In the genomic region with DNA sequence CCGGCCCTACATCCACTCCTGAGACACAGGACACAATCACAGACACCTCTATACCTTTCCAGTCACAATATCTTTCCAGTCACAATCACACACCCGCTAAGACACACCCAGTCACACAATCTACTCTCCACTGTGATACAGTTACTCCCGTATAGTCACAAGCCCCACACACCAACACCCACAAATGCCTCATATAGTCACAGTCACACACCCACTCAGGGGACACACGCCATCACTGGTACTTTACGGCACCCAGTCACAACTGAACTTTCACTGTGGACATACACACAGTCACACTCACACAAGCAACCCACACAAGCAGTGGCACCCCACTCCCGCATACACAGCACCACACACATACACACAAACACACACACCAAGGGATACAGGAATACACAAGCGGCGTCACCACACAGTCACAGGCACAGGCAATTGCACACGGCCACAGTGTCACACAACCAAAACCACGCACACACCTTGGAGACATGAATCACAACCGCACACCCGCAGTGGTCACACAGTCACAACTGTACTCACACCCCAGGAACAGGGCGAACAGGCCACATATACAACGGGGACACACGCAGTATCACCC, we compare ENCODE assay signal across 8 cellular contexts. TPM values are rescaled to one million over a fixed set of nuclear protein-coding genes. Genes with fewer than 3 reads are reported as not detected.
DNase-seq lines count a peak whose midpoint lies in the region; ATAC-seq and TF ChIP-seq lines count a peak whose summit lies in the region.

No MANE protein-coding gene starts in this region.

- no peaks in the 10 kb centered on the region for H3K27me3 Mint-ChIP-seq in CD8-positive, alpha-beta memory T cell
- H3K27me3 Mint-ChIP-seq in natural killer cell (ENCODE audit: low read depth in 2 of 2), result no peaks in the 10 kb centered on the region

- H3K4me3 ChIP-seq in CD8-positive, alpha-beta memory T cell (ENCODE audit: low read length), result peak overlapping the region; percentile 96
- peak overlapping the region; percentile 93 for H3K4me3 ChIP-seq in HUES64 (ENCODE audit: low read length)

- peaks cover 16 to 29% (median 22%) of the 10 kb centered on the region in 3 donors for H3K4me1 Mint-ChIP-seq in CD8-positive, alpha-beta memory T cell
- peaks cover 6% of the 10 kb centered on the region in 2 donors for H3K4me1 Mint-ChIP-seq in natural killer cell

- POLR2A ChIA-PET in CD8-positive, alpha-beta memory T cell (lab: Charles Lee), result interaction anchor here (0.6 to 2.3 kb wide), 7 partner anchors 51 to 1255 kb away, joined by 3 to 21 read pairs (median 8); partner anchors contain the start of genes POLR2I, TBCB, THAP8 and ZNF260

- ATAC-seq in natural killer cell (peak in 2 of 3 donors; percentile 1 to 6), HG02870 (IDR thresholded peaks at IDR 0.05; ENCODE audit: unreplicated experiment) (no peak), HG03432 (IDR thresholded peaks at IDR 0.05; ENCODE audit: unreplicated experiment) (no peak), HG03469 (IDR thresholded peaks at IDR 0.05; ENCODE audit: unreplicated experiment) (no peak), HG03175 (IDR thresholded peaks at IDR 0.05; ENCODE audit: unreplicated experiment) (no peak)

- CTCF ChIA-PET in CD8-positive, alpha-beta memory T cell (lab: Charles Lee), result interaction anchor here (1.8 kb wide), 1 partner anchor 86 kb away, joined by 6 read pairs; no protein-coding TSS in a partner anchor

- peaks cover 0 to 6% (median 0%) of the 10 kb centered on the region in 3 donors for H3K36me3 Mint-ChIP-seq in CD8-positive, alpha-beta memory T cell
- H3K36me3 Mint-ChIP-seq in natural killer cell, result no peaks in the 10 kb centered on the region

- no peaks in the 10 kb centered on the region for H3K27me3 ChIP-seq in CD8-positive, alpha-beta memory T cell (ENCODE audit: insufficient read depth, low read length, poor library complexity, severe bottlenecking)
- H3K27me3 ChIP-seq in HUES64 (ENCODE audit: insufficient read depth, low read length), result no peaks in the 10 kb centered on the region

- H3K36me3 ChIP-seq in CD8-positive, alpha-beta memory T cell (ENCODE audit: insufficient read depth, low read length), result no peaks in the 10 kb centered on the region
- H3K36me3 ChIP-seq in HUES64 (ENCODE audit: insufficient read depth, low read length), result peaks cover 8% of the 10 kb centered on the region

- no peak overlapping the region for H3K27ac Mint-ChIP-seq in CD8-positive, alpha-beta memory T cell
- no peak overlapping the region for H3K27ac Mint-ChIP-seq in natural killer cell

- intact Hi-C loops in natural killer cell (cut with micrococcal nuclease), result loop anchor here (1.0 to 10.0 kb wide), 10 partner anchors 73 to 1565 kb away; partner anchors contain the start of genes CAPNS1, TBCB, THAP8 and WDR62

- H3K4me3 Mint-ChIP-seq in CD8-positive, alpha-beta memory T cell, result no peak overlapping the region
- no peak overlapping the region for H3K4me3 Mint-ChIP-seq in natural killer cell

- H3K27ac ChIP-seq in CD8-positive, alpha-beta memory T cell (ENCODE audit: low read depth, low read length), result peak overlapping the region; percentile 95
- peak overlapping the region; percentile 6; the same call in 1 of the 2 replicates for H3K27ac ChIP-seq in HUES64 (ENCODE audit: low read depth, low read length)

- H3K9me3 Mint-ChIP-seq in CD8-positive, alpha-beta memory T cell, result no peaks in the 10 kb centered on the region
- H3K9me3 Mint-ChIP-seq in natural killer cell, result no peaks in the 10 kb centered on the region

- peak in 1 of 5 donors; percentile 1 for DNase-seq in CD8-positive, alpha-beta memory T cell
- peak; percentile 41 for DNase-seq in dermis blood vessel endothelial cell
- no peak for DNase-seq in natural killer cell

- no peaks in the 10 kb centered on the region for H3K9me3 ChIP-seq in CD8-positive, alpha-beta memory T cell (ENCODE audit: low read length)
- H3K9me3 ChIP-seq in HUES64 (ENCODE audit: insufficient read depth, low read depth, low read length), result no peaks in the 10 kb centered on the region

- TF ChIP-seq CTCF in natural killer cell (IDR thresholded peaks at IDR 0.05), result no peak

- H3K4me1 ChIP-seq in CD8-positive, alpha-beta memory T cell (ENCODE audit: insufficient read depth, low read length), result peaks cover 16% of the 10 kb centered on the region
- H3K4me1 ChIP-seq in HUES64 (ENCODE audit: insufficient read depth, low read length), result no peaks in the 10 kb centered on the region

- WGBS in HUES64, result 43% methylated on average over 15 of the region's 15 CpGs

- H3K9ac ChIP-seq in HUES64 (ENCODE audit: low read depth, low read length), result peak overlapping the region; percentile 99

RNA-seq across cellular contexts. Expression of gene ZNF565, which starts 0.6 kb away (rescaled TPM):
- 1 to 10 TPM; 2.1 to 2.5 TPM for total RNA-seq in CD8-positive, alpha-beta memory T cell
- polyA plus RNA-seq in CD8-positive, alpha-beta memory T cell, result 6.4 TPM
- polyA plus RNA-seq in HUES64 (2013, experiment 1 of 2), result 3.2 TPM
- 3.6 TPM for polyA plus RNA-seq in HUES64 (2013, experiment 2 of 2)
- total RNA-seq in dermis blood vessel endothelial cell (2.4 and 6.5 TPM in 2 replicates), natural killer cell (10 to 100 TPM in 2 of 3 donors, 1 to 10 TPM in 1; 7.7 to 19.1 (median 10.5) TPM)

RNA-seq across cellular contexts. Expression of gene ZNF146, which starts 1.0 kb away (rescaled TPM):
- total RNA-seq in CD8-positive, alpha-beta memory T cell, result 100 to 1,000 TPM; 122 to 129 TPM
- polyA plus RNA-seq in CD8-positive, alpha-beta memory T cell, result 80.6 TPM
- 106 TPM for polyA plus RNA-seq in HUES64 (2013, experiment 1 of 2)
- 108 TPM for polyA plus RNA-seq in HUES64 (2013, experiment 2 of 2)
- total RNA-seq in dermis blood vessel endothelial cell (123 and 131 TPM in 2 replicates), natural killer cell (10 to 100 TPM; 20.3 to 37.3 (median 21.5) TPM)

Comparison
In these comparisons a context has a peak if more than half of its experiments do, and no peak if none do; other contexts are left out.
1. ATAC-seq: peak in natural killer cell (2 of 3); none in HG02870 (single experiment), HG03432 (single experiment), HG03469 (single experiment) and HG03175 (single experiment).